Comparison of ENCODE assay signal across 17 cellular contexts in the genomic region with DNA sequence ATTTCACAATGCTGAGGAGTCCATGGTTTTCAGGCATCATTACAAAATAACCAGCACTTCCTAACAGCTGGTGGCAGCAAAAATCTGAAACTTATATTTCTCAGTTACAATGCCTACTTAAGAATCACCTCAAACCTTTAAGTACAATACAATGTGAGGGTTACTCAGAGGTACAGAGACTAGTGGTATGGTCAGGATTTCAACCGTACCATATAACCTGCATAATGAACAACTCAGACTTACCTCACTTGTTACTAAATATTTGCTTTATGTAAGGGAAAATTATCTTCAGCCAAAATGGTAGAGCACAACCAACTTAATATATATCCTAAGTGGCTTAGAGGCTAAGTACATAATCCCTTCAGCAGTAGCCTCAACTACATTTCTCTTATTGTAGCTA.
DNase-seq lines count a peak whose midpoint lies in the region; ATAC-seq, FAIRE-seq and TF ChIP-seq lines count a peak whose summit lies in the region.
"Had no signal": no experiment of that assay in that cellular context is flagged by ENCODE, and none has a peak within 500 bp of the region (broad histone marks: within the 10 kb centered on the region; RNA-seq: fewer than 3 reads in every experiment).

No MANE protein-coding gene starts in this region.

- H3K4me1 ChIP-seq in HepG2 (ENCODE audit: insufficient read depth, low read length): peaks cover 19% of the 10 kb centered on the region

- CTCF ChIA-PET in HepG2 (lab: Yijun Ruan, JAX; ENCODE audit: low intra/inter-chr PET ratio, low total read pairs): no interaction called here

- H4K20me1 ChIP-seq in HepG2 (ENCODE audit: insufficient read depth, low read length): no peaks in the 10 kb centered on the region; the same call in 1 of the 2 replicates

- H3K9me3 ChIP-seq in HepG2 (ENCODE audit: low read length): no peaks in the 10 kb centered on the region

- intact Hi-C loops in HepG2 (cut with micrococcal nuclease; ENCODE audit: unreplicated experiment): no loop called here

- TF ChIP-seq EP300 in HepG2 (IDR thresholded peaks at IDR 0.05; ENCODE audit: low read depth in 2 of 2, low read length in 2 of 2) (no peak), HepG2 (CRISPR knock-in tag; IDR thresholded peaks at IDR 0.05; ENCODE audit: borderline replicate concordance) (no peak)

- no TSS peak for BruUV-seq in HepG2 (replicated peaks; lab: Mats Ljungman, UMichigan)

- H3K9ac ChIP-seq in HepG2 (ENCODE audit: insufficient read depth, low read depth, low read length): no peak overlapping the region

- FAIRE-seq in HepG2 (lab: Jason Lieb, UNC): no peak
- FAIRE-seq: A204.1, GM12878, GM18507, K562 had no signal

- in situ Hi-C loops in HepG2 (cut with HindIII; ENCODE audit: extremely low pct_ligation_motif_present, low pct_unique_long_range_greater_than_20kb): no loop called here

- H3K79me2 ChIP-seq in HepG2 (ENCODE audit: insufficient read depth, low read length): no peaks in the 10 kb centered on the region

- TF ChIP-seq CTCF in epithelial cell of esophagus (IDR thresholded peaks at IDR 0.05; ENCODE audit: insufficient read depth, low read depth, low read length, missing control alignments) (no peak), retinal pigment epithelial cell (conservative IDR thresholded peaks at IDR 0.05; ENCODE audit: low read depth, low read length) (no peak), HepG2 (CRISPR knock-in tag; IDR thresholded peaks at IDR 0.05) (no peak)

- POLR2A ChIA-PET in HepG2 (lab: Yijun Ruan, JAX): no interaction called here

- ATAC-seq in HepG2 (no peak), GM18868 (IDR thresholded peaks at IDR 0.05; ENCODE audit: unreplicated experiment) (no peak)
- ATAC-seq: GM12878, GM23338, K562 had no signal

- H3K27ac ChIP-seq in HepG2 (ENCODE audit: extremely low read length, insufficient read depth, low read length): no peak overlapping the region
- H3K27ac ChIP-seq: HL-60 had no signal

- DNase-seq in ELR (ENCODE audit: low read depth) (peak; percentile 25), NCI-H82 treated with DMSO at 0.1 percent for 48 hours (lab: John Stamatoyannopoulos, UW; ENCODE audit: unreplicated experiment) (peak; percentile 75), epithelial cell of esophagus (ENCODE audit: low read depth) (peak; percentile 51), retinal pigment epithelial cell (ENCODE audit: low read depth) (peak; percentile 15), HepG2 (ENCODE audit: low spot score) (no peak), NCI-H1436 treated with DMSO at 0.1 percent for 48 hours (lab: John Stamatoyannopoulos, UW) (no peak)
- DNase-seq: C1 segment of cervical spinal cord; CD4-positive, alpha-beta memory T cell; COR-L47; H7 had no signal

- H3K4me3 ChIP-seq in epithelial cell of esophagus (ENCODE audit: low read length): no peak overlapping the region
- H3K4me3 ChIP-seq in retinal pigment epithelial cell (ENCODE audit: low read length): no peak overlapping the region
- no peak overlapping the region for H3K4me3 ChIP-seq in HepG2 (replicated peaks in 1 of 3; ENCODE audit: insufficient read depth in 1 of 3, low read depth in 2 of 3, low read length in 3 of 3)
- H3K4me3 ChIP-seq: GM12878, GM23338, K562 had no signal

- 100% methylated on average over 1 of the region's 1 CpG for WGBS in HepG2 (ENCODE audit: low lambda C conversion rate)

- H2AFZ ChIP-seq in HepG2 (ENCODE audit: low read length): no peak overlapping the region
- H2AFZ ChIP-seq: GM23338 had no signal

- no peak for TF ChIP-seq RAD21 in HepG2 (CRISPR knock-in tag; IDR thresholded peaks at IDR 0.05)

- TF ChIP-seq POLR2A in HepG2 (IDR thresholded peaks at IDR 0.05; ENCODE audit: insufficient read depth in 1 of 2, low read depth in 2 of 2, low read length in 2 of 2): no peak

- no peaks in the 10 kb centered on the region for H3K36me3 ChIP-seq in HepG2 (replicated peaks in 1 of 2; ENCODE audit: control insufficient read depth in 1 of 2, insufficient read depth in 2 of 2, low read length in 2 of 2)

- no peak overlapping the region for H3K4me2 ChIP-seq in HepG2 (ENCODE audit: low read depth, low read length)
- H3K4me2 ChIP-seq: GM23338 had no signal

- H3K27me3 ChIP-seq in HepG2 (ENCODE audit: control insufficient read depth in 1 of 2, insufficient read depth in 2 of 2, low read length in 2 of 2): no peaks in the 10 kb centered on the region

TF ChIP-seq in HepG2, 621 proteins besides CTCF, POLR2A, EP300 and RAD21 (continues in another document):
- TF ChIP-seq ZNF576 (CRISPR knock-in tag; IDR thresholded peaks at IDR 0.05) (no peak), ZNF772 (CRISPR knock-in tag; IDR thresholded peaks at IDR 0.05) (no peak), U2AF1 (optimal IDR thresholded peaks at IDR 0.05; ENCODE audit: low read depth, low read length) (no peak), HNRNPUL1 (IDR thresholded peaks at IDR 0.05; ENCODE audit: low read depth, low read length) (no peak), ZNF343 (CRISPR knock-in tag; IDR thresholded peaks at IDR 0.05) (no peak), ADNP (CRISPR knock-in tag; IDR thresholded peaks at IDR 0.05) (no peak), ZNF574 (CRISPR knock-in tag; IDR thresholded peaks at IDR 0.05) (no peak), ZIK1 (CRISPR knock-in tag; IDR thresholded peaks at IDR 0.05; ENCODE audit: borderline replicate concordance, low read depth) (no peak), ZNF224 (CRISPR knock-in tag; IDR thresholded peaks at IDR 0.05) (no peak), CBX5 (CRISPR knock-in tag; IDR thresholded peaks at IDR 0.05; ENCODE audit: borderline replicate concordance) (no peak), PCBP2 (optimal IDR thresholded peaks at IDR 0.05; ENCODE audit: low read depth, low read length, poor library complexity, severe bottlenecking) (no peak), NCOR1 (IDR thresholded peaks at IDR 0.05; ENCODE audit: borderline replicate concordance, low read length) (no peak), HMGXB3 (CRISPR knock-in tag; IDR thresholded peaks at IDR 0.05; ENCODE audit: borderline replicate concordance) (no peak)
- TF ChIP-seq, protein P1, sequence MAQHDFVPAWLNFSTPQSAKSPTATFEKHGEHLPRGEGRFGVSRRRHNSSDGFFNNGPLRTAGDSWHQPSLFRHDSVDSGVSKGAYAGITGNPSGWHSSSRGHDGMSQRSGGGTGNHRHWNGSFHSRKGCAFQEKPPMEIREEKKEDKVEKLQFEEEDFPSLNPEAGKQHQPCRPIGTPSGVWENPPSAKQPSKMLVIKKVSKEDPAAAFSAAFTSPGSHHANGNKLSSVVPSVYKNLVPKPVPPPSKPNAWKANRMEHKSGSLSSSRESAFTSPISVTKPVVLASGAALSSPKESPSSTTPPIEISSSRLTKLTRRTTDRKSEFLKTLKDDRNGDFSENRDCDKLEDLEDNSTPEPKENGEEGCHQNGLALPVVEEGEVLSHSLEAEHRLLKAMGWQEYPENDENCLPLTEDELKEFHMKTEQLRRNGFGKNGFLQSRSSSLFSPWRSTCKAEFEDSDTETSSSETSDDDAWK (CRISPR knock-in tag; IDR thresholded peaks at IDR 0.05): no peak

Comparison
In these comparisons a context has a peak if more than half of its experiments do, and no peak if none do; other contexts are left out.
1. DNase-seq: peak in ELR (single experiment), NCI-H82 treated with DMSO at 0.1 percent for 48 hours (single experiment), epithelial cell of esophagus (single experiment) and retinal pigment epithelial cell (single experiment); none in HepG2 (single experiment) and NCI-H1436 treated with DMSO at 0.1 percent for 48 hours (single experiment).